8 cellular contexts compared by ENCODE assay signal in genomic region chr2:197309369-197310231, GRCh38. TPM values are rescaled to one million over a fixed set of nuclear protein-coding genes. Genes with fewer than 3 reads are reported as not detected.
DNase-seq lines count a peak whose midpoint lies in the region; ATAC-seq, FAIRE-seq and TF ChIP-seq lines count a peak whose summit lies in the region.

No MANE protein-coding gene starts in this region.

- H3K4me3 ChIP-seq in HCT116 (replicated peaks in 1 of 2; ENCODE audit: low read depth in 1 of 2, low read length in 2 of 2) (peak overlapping the region; percentile 21; a peak in 3 of 4 replicates), Panc1 (ENCODE audit: low read depth in 2 of 2, low read length in 2 of 2) (peak overlapping the region; percentile 66 to 79), astrocyte (ENCODE audit: insufficient read depth, low read depth, low read length) (peak overlapping the region; percentile 79), iPS-11a (ENCODE audit: low read depth, low read length) (peak overlapping the region; percentile 67), skeletal muscle cell (ENCODE audit: low read depth, low read length) (peak overlapping the region; percentile 61)

- no peak for FAIRE-seq in astrocyte (lab: Jason Lieb, UNC)

- intact Hi-C loops in HCT116 (cut with micrococcal nuclease) (no loop called here), Panc1 (cut with micrococcal nuclease; ENCODE audit: unreplicated experiment) (loop anchor here (5.0 kb wide), 1 partner anchor 197 kb away; no protein-coding TSS in a partner anchor)

- RAD21 ChIA-PET in HCT116 (lab: Charles Lee; ENCODE audit: low non-redundant PET in 1 of 2, low total read pairs in 2 of 2, uncharacterized antibody in 2 of 2, unreplicated experiment in 2 of 2) = no interaction called here

- H3K9me2 ChIP-seq in HCT116 (ENCODE audit: insufficient read depth) = no peaks in the 10 kb centered on the region

- H2AFZ ChIP-seq in HCT116 (ENCODE audit: low read depth, low read length, poor library complexity, severe bottlenecking) (no peak overlapping the region), astrocyte (ENCODE audit: low read depth, low read length) (peak overlapping the region; percentile 93)

- no peak for TF ChIP-seq RAD21 in HCT116 (IDR thresholded peaks at IDR 0.05; ENCODE audit: low read depth)

- H3K9me3 Mint-ChIP-seq in astrocyte (ENCODE audit: unreplicated experiment) = no peaks in the 10 kb centered on the region

- POLR2A ChIA-PET in HCT116 (lab: Charles Lee) (no interaction called here), Panc1 (lab: Charles Lee) (interaction anchor here (0.6 kb wide), 1 partner anchor 303 kb away, joined by 3 read pairs; no protein-coding TSS in a partner anchor)

- TF ChIP-seq POLR2A in HCT116 (IDR thresholded peaks at IDR 0.05; ENCODE audit: borderline replicate concordance, extremely low read depth, insufficient read depth, insufficient read length) = no peak

- H4K20me1 ChIP-seq in HCT116 (ENCODE audit: insufficient read depth) = no peaks in the 10 kb centered on the region
- H4K20me1 ChIP-seq in astrocyte (ENCODE audit: insufficient read depth, low read length) = peaks cover 5% of the 10 kb centered on the region

- no peak overlapping the region for H3K27ac Mint-ChIP-seq in astrocyte (ENCODE audit: unreplicated experiment)

- H3K27ac ChIP-seq in HCT116 (ENCODE audit: low read depth, low read length) (no peak overlapping the region), Panc1 (ENCODE audit: low read length) (peak overlapping the region; percentile 69), astrocyte (ENCODE audit: low read depth, low read length) (no peak overlapping the region)

- H3K4me1 ChIP-seq in HCT116 (ENCODE audit: control insufficient read depth in 1 of 2, insufficient read depth in 2 of 2, low read length in 2 of 2) (peaks cover 9 to 16% of the 10 kb centered on the region in 2 experiments; a peak in 3 of 4 replicates), Panc1 (ENCODE audit: control insufficient read depth, insufficient read depth, low read length) (peaks cover 17% of the 10 kb centered on the region), astrocyte (ENCODE audit: insufficient read depth, low read length) (peaks cover 13% of the 10 kb centered on the region)

- in situ Hi-C loops in Panc1 (cut with HindIII; ENCODE audit: low pct_unique_long_range_greater_than_20kb, low sequenced_read_pairs) = no loop called here

- H3K4me3 Mint-ChIP-seq in astrocyte (ENCODE audit: unreplicated experiment) = peak overlapping the region; percentile 93

- H3K27me3 ChIP-seq in HCT116 (ENCODE audit: insufficient read depth, low read length) (no peaks in the 10 kb centered on the region), Panc1 (ENCODE audit: control insufficient read depth, insufficient read depth, low read length) (no peaks in the 10 kb centered on the region), astrocyte (ENCODE audit: insufficient read depth, low read length) (no peaks in the 10 kb centered on the region)

- peaks cover 8% of the 10 kb centered on the region for H3K4me1 Mint-ChIP-seq in astrocyte (ENCODE audit: low read depth, unreplicated experiment)

- H3K4me2 ChIP-seq in HCT116 (ENCODE audit: low read length) = peak overlapping the region; percentile 52
- H3K4me2 ChIP-seq in astrocyte (ENCODE audit: low read length) = peak overlapping the region; percentile 99

- no peaks in the 10 kb centered on the region for H3K27me3 Mint-ChIP-seq in astrocyte (ENCODE audit: low read depth, unreplicated experiment)

- H3K9me3 ChIP-seq in HCT116 (ENCODE audit: control insufficient read depth in 1 of 2, insufficient read depth in 1 of 2, low read depth in 1 of 2, low read length in 2 of 2) (no peaks in the 10 kb centered on the region), Panc1 (ENCODE audit: control insufficient read depth, insufficient read depth, low read depth, low read length) (no peaks in the 10 kb centered on the region), astrocyte (ENCODE audit: insufficient read depth, low read depth, low read length) (no peaks in the 10 kb centered on the region)

- CTCF ChIA-PET in HCT116 (lab: Charles Lee) = no interaction called here
- CTCF ChIA-PET in Panc1 (lab: Charles Lee) = interaction anchor here (0.6 kb wide), 1 partner anchor 18 kb away, joined by 3 read pairs; no protein-coding TSS in a partner anchor

- no peaks in the 10 kb centered on the region for H3K36me3 Mint-ChIP-seq in astrocyte (ENCODE audit: low read depth, unreplicated experiment)

- TF ChIP-seq CTCF in HCT116 (IDR thresholded peaks at IDR 0.05 in 2 of 3, conservative IDR thresholded peaks at IDR 0.05 in 1 of 3; ENCODE audit: borderline replicate concordance in 1 of 3, insufficient read depth in 1 of 3, low read depth in 2 of 3, low read length in 2 of 3) (no peak), Panc1 (IDR thresholded peaks at IDR 0.05) (no peak), astrocyte (IDR thresholded peaks at IDR 0.05; ENCODE audit: insufficient read depth, low read depth, low read length) (no peak)

- ATAC-seq in HCT116 = no peak
- peak; percentile 36; the same call in 1 of the 2 replicates for ATAC-seq in Panc1

- H3K79me2 ChIP-seq in HCT116 (ENCODE audit: insufficient read depth, low read length) (no peaks in the 10 kb centered on the region), astrocyte (ENCODE audit: insufficient read depth, low read length) (peaks cover 4% of the 10 kb centered on the region)

- DNase-seq in CD1c-positive myeloid dendritic cell (ENCODE audit: extremely low spot score) (peak; percentile 61), HCT116 (ENCODE audit: low read depth, low spot score) (no peak), Panc1 (ENCODE audit: low read depth, low spot score) (no peak), astrocyte (ENCODE audit: low read depth) (no peak), skeletal muscle cell (ENCODE audit: low read depth) (no peak), H4 (ENCODE audit: low spot score) (no peak), NCI-H1436 (lab: John Stamatoyannopoulos, UW) (no peak)

- no peak overlapping the region for H3K9ac ChIP-seq in HCT116 (ENCODE audit: low read length)
- H3K9ac ChIP-seq in astrocyte (ENCODE audit: low read length) = peak overlapping the region; percentile 83

- H3K36me3 ChIP-seq in HCT116 (ENCODE audit: control insufficient read depth in 1 of 2, insufficient read depth in 2 of 2, low read length in 2 of 2) (no peaks in the 10 kb centered on the region), Panc1 (ENCODE audit: control insufficient read depth, insufficient read depth, low read length) (no peaks in the 10 kb centered on the region), astrocyte (ENCODE audit: insufficient read depth, low read length) (no peaks in the 10 kb centered on the region)

- BruUV-seq in HCT116 (replicated peaks; lab: Mats Ljungman, UMichigan) (no TSS peak), Panc1 (replicated peaks; lab: Mats Ljungman, UMichigan) (no TSS peak)

TF ChIP-seq in HCT116, 20 proteins besides CTCF, POLR2A, EP300 and RAD21:
- no peak for TF ChIP-seq EZH2 (IDR thresholded peaks at IDR 0.05)
- TF ChIP-seq MAX (IDR thresholded peaks at IDR 0.05) = no peak
- TF ChIP-seq SIN3A (IDR thresholded peaks at IDR 0.05; ENCODE audit: low read depth) = no peak
- TF ChIP-seq ZNF274 (IDR thresholded peaks at IDR 0.05; ENCODE audit: low read depth, low read length) = no peak
- no peak for TF ChIP-seq JUND (IDR thresholded peaks at IDR 0.05)
- no peak for TF ChIP-seq YY1 (IDR thresholded peaks at IDR 0.05; ENCODE audit: extremely low read depth, insufficient replicate concordance, low read depth, low read length)

RNA-seq across cellular contexts. Expression of gene ANKRD44, which starts 1.0 kb away (rescaled TPM):
- total RNA-seq in HCT116 (2021; ENCODE audit: unreplicated experiment) (2.7 TPM), Panc1 (2021; ENCODE audit: unreplicated experiment) (7.8 TPM), astrocyte (7.2 and 7.8 TPM in 2 replicates)
- 0.99 and 1.6 TPM in 2 replicates for polyA plus RNA-seq in HCT116 (2012)
- polyA plus RNA-seq in Panc1 (2012; ENCODE audit: insufficient read length) = 5.2 TPM
- total RNA-seq in H4 (2014; rRNA removed; shearing (Covaris generic)) = 1.9 and 4.0 TPM in 2 replicates

Comparison
In these comparisons a context has a peak if more than half of its experiments do, and no peak if none do; other contexts are left out.
1. H3K4me3 ChIP-seq: peak in every context shown above with its lines; median percentile 79 in astrocyte; 72 in Panc1; 67 in iPS-11a; 61 in skeletal muscle cell; 21 in HCT116.